Comparison of ENCODE assay signal across 8 cellular contexts in genomic region chr2:163347982-163348842, GRCh38.
A peak's percentile ranks its signal among the peaks of the same experiment; 100 is the strongest.
DNase-seq lines count a peak whose midpoint lies in the region; ATAC-seq and TF ChIP-seq lines count a peak whose summit lies in the region.
"Had no signal": no experiment of that assay in that cellular context is flagged by ENCODE, and none has a peak within 500 bp of the region (broad histone marks: within the 10 kb centered on the region; RNA-seq: fewer than 3 reads in every experiment).

No MANE protein-coding gene starts in this region.

- H3K4me1 ChIP-seq in ascending aorta: peaks cover 3 to 21% of the 10 kb centered on the region in 2 donors
- H3K4me1 ChIP-seq in right cardiac atrium (ENCODE audit: control insufficient read depth, insufficient read depth, low read length): no peaks in the 10 kb centered on the region

- no peak for TF ChIP-seq CTCF in ascending aorta (IDR thresholded peaks at IDR 0.05)

- intact Hi-C loops in ascending aorta (cut with DNase I): loop anchor here (2.0 to 10.0 kb wide), 5 partner anchors 389 to 779 kb away; partner anchors contain the start of gene FIGN
- intact Hi-C loops in right cardiac atrium (cut with DNase I): loop anchor here in 3 of 4 donors (10.0 kb wide), 4 partner anchors 387 to 1087 kb away; partner anchors contain the start of gene FIGN (in 1 of the 3)
- intact Hi-C loops in posterior vena cava (cut with DNase I): loop anchor here (5.0 to 10.0 kb wide), 3 partner anchors 389 to 1487 kb away; partner anchors contain the start of gene FIGN (in 1 of the 2)

- ATAC-seq in HG03342 (IDR thresholded peaks at IDR 0.05; ENCODE audit: unreplicated experiment) (peak; percentile 58), right cardiac atrium (peak; percentile 98), HG02885 (IDR thresholded peaks at IDR 0.05; ENCODE audit: poor library complexity, unreplicated experiment) (no peak), HG03442 (IDR thresholded peaks at IDR 0.05; ENCODE audit: unreplicated experiment) (no peak)

- H3K4me3 ChIP-seq in ascending aorta: peak overlapping the region; percentile 50 to 68
- peak overlapping the region; percentile 43 for H3K4me3 ChIP-seq in right cardiac atrium (ENCODE audit: low read length)

- DNase-seq in ascending aorta (ENCODE audit: low spot score in 2 of 2) (peak; percentile 18 to 86), right cardiac atrium (peak; percentile 78 to 92 (median 91)), posterior vena cava (ENCODE audit: low spot score) (peak; percentile 92), RPMI8226 (no peak)

- H3K9me3 ChIP-seq in ascending aorta: no peaks in the 10 kb centered on the region
- H3K9me3 ChIP-seq in right cardiac atrium (ENCODE audit: control insufficient read depth, low read length): no peaks in the 10 kb centered on the region

- H3K36me3 ChIP-seq in ascending aorta: no peaks in the 10 kb centered on the region

- WGBS in right cardiac atrium: 17% methylated on average over 46 of the region's 46 CpGs

- H3K27me3 ChIP-seq in ascending aorta (no peaks in the 10 kb centered on the region), right cardiac atrium (ENCODE audit: control insufficient read depth, insufficient read depth) (no peaks in the 10 kb centered on the region)

- peak overlapping the region; percentile 91 to 95 for H3K27ac ChIP-seq in ascending aorta
- H3K27ac ChIP-seq in right cardiac atrium (ENCODE audit: low read length): peak overlapping the region; percentile 94
- H3K27ac ChIP-seq: VCaP had no signal

Comparison
In these comparisons a context has a peak if more than half of its experiments do, and no peak if none do; other contexts are left out.
1. ATAC-seq: peak in HG03342 (single experiment) and right cardiac atrium (2 of 2); none in HG02885 (single experiment) and HG03442 (single experiment).